Comparison of ENCODE assay signal across 1 cellular context in the genomic region with DNA sequence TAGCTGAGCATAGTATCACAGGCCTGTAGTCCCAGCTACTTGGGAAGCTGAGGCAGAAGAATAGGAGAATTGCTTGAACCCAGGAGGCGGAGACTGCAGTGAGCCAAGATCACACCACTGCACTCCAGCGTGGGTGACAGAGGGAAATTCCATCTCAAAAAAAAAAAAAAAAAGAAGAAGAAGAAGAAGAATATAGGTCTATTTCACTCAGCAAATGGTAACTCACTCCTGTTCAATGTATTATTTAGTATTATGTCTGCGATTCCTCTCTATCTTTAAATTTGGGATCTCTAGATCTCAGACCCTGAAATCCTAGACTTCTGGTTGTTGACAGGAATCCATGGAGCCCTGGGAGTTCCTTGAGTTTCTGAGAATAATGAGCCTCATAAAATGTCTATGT.
A peak's percentile ranks its signal among the peaks of the same experiment; 100 is the strongest.
TF ChIP-seq lines count a peak whose summit lies in the region.

No MANE protein-coding gene starts in this region.

TF ChIP-seq in HEK293, 187 proteins besides CTCF, POLR2A, EP300 and RAD21 (continued from another document):
- TF ChIP-seq, protein P1, sequence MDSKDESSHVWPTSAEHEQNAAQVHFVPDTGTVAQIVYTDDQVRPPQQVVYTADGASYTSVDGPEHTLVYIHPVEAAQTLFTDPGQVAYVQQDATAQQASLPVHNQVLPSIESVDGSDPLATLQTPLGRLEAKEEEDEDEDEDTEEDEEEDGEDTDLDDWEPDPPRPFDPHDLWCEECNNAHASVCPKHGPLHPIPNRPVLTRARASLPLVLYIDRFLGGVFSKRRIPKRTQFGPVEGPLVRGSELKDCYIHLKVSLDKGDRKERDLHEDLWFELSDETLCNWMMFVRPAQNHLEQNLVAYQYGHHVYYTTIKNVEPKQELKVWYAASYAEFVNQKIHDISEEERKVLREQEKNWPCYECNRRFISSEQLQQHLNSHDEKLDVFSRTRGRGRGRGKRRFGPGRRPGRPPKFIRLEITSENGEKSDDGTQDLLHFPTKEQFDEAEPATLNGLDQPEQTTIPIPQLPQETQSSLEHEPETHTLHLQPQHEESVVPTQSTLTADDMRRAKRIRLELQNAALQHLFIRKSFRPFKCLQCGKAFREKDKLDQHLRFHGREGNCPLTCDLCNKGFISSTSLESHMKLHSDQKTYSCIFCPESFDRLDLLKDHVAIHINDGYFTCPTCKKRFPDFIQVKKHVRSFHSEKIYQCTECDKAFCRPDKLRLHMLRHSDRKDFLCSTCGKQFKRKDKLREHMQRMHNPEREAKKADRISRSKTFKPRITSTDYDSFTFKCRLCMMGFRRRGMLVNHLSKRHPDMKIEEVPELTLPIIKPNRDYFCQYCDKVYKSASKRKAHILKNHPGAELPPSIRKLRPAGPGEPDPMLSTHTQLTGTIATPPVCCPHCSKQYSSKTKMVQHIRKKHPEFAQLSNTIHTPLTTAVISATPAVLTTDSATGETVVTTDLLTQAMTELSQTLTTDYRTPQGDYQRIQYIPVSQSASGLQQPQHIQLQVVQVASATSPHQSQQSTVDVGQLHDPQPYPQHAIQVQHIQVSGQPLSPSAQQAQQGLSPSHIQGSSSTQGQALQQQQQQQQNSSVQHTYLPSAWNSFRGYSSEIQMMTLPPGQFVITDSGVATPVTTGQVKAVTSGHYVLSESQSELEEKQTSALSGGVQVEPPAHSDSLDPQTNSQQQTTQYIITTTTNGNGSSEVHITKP (tag by site-specific recombination; IDR thresholded peaks at IDR 0.05): peak; percentile 84
